ENCODE assay signal across 26 cellular contexts in the genomic region with DNA sequence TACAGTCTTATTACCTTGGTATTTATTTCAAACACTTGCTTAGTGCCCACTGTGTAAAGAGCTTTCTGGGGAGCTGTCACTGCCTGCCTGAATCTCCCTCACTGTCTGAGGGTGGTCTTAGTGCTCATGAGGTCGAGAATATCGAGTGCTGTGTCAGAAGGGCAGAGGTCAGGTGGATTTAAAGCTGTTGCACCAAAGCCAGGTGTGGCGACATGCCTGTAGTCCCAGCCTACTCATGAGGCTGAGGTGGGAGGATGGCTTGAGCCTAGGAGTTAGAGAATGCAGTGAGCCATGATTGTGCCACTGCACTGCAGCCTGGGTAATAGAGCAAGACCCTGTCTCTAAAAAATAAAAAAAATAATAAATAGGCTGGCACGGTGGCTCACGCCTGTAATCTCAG. TPM values are rescaled to one million over a fixed set of nuclear protein-coding genes. Genes with fewer than 3 reads are reported as not detected.
DNase-seq lines count a peak whose midpoint lies in the region; ATAC-seq and TF ChIP-seq lines count a peak whose summit lies in the region.
"Had no signal": no experiment of that assay in that cellular context is flagged by ENCODE, and none has a peak within 500 bp of the region (broad histone marks: within the 10 kb centered on the region; RNA-seq: fewer than 3 reads in every experiment).

No MANE protein-coding gene starts in this region.

- no peaks in the 10 kb centered on the region for H3K9me3 Mint-ChIP-seq in activated CD8-positive, alpha-beta T cell treated with anti-CD3 and anti-CD28 coated beads, Interleukin-2, amount 10 ng/mL, durations not matched to agents 7 days and 5 days (ENCODE audit: insufficient read depth)
- H3K9me3 Mint-ChIP-seq in activated CD8-positive, alpha-beta T cell treated with anti-CD3 and anti-CD28 coated beads for 36 hours, result peaks cover 3% of the 10 kb centered on the region
- peaks cover 27% of the 10 kb centered on the region for H3K9me3 Mint-ChIP-seq in endodermal cell
- H3K9me3 Mint-ChIP-seq: activated CD4-positive, alpha-beta memory T cell treated with anti-CD3 and anti-CD28 coated beads, Interleukin-2, amount 10 ng/mL, durations not matched to agents 7 days and 5 days; activated T-helper 1 cell treated with anti-CD3 and anti-CD28 coated beads, Interleukin-12 subunit alpha, Interleukin-12 subunit beta, Interleukin-2, Interleukin-4 antibody, amounts not matched to agents 30 ng/mL and 10 ng/mL and 1 ng/mL, durations not matched to agents 14 hours and 24 hours and 36 hours had no signal

- H3K27me3 ChIP-seq in endodermal cell (ENCODE audit: control insufficient read depth, insufficient read depth, low read length, poor library complexity, severe bottlenecking) (no peaks in the 10 kb centered on the region), sigmoid colon (no peaks in the 10 kb centered on the region)

- H3K4me3 ChIP-seq in endodermal cell (ENCODE audit: low read length) (no peak overlapping the region), sigmoid colon (no peak overlapping the region)
- H3K4me3 ChIP-seq: A549, GM23248, psoas muscle, smooth muscle cell had no signal

- H3K36me3 ChIP-seq in endodermal cell (ENCODE audit: control insufficient read depth, insufficient read depth, low read length) (peaks cover 18% of the 10 kb centered on the region), sigmoid colon (no peaks in the 10 kb centered on the region)

- CTCF ChIA-PET in activated CD8-positive, alpha-beta T cell treated with anti-CD3 and anti-CD28 coated beads, Interleukin-2, amount 10 ng/mL, durations not matched to agents 7 days and 5 days (lab: Charles Lee), result interaction anchor here (1.9 to 2.7 kb wide), 2 partner anchors 21 to 47 kb away, joined by 6 to 7 read pairs; a partner anchor contains a TSS
- CTCF ChIA-PET in activated CD8-positive, alpha-beta T cell treated with anti-CD3 and anti-CD28 coated beads for 36 hours (lab: Charles Lee), result interaction anchor here (1.4 to 1.6 kb wide), 2 partner anchors 19 to 63 kb away, joined by 3 to 5 read pairs; no protein-coding TSS in a partner anchor

- peaks cover 44% of the 10 kb centered on the region for H3K36me3 Mint-ChIP-seq in activated CD8-positive, alpha-beta T cell treated with anti-CD3 and anti-CD28 coated beads, Interleukin-2, amount 10 ng/mL, durations not matched to agents 7 days and 5 days (ENCODE audit: low read depth)
- H3K36me3 Mint-ChIP-seq in activated CD8-positive, alpha-beta T cell treated with anti-CD3 and anti-CD28 coated beads for 36 hours (ENCODE audit: low read depth), result peaks cover 37% of the 10 kb centered on the region
- H3K36me3 Mint-ChIP-seq in endodermal cell (ENCODE audit: low read depth), result peaks cover 48% of the 10 kb centered on the region

- no peak overlapping the region for H3K27ac ChIP-seq in endodermal cell (ENCODE audit: low read depth, low read length)
- H3K27ac ChIP-seq in sigmoid colon, result no peak overlapping the region
- H3K27ac ChIP-seq: A549, C4-2B, GM23248, psoas muscle, VCaP had no signal

- peaks cover 37% of the 10 kb centered on the region for H3K4me1 Mint-ChIP-seq in activated CD8-positive, alpha-beta T cell treated with anti-CD3 and anti-CD28 coated beads, Interleukin-2, amount 10 ng/mL, durations not matched to agents 7 days and 5 days (ENCODE audit: low read depth)
- H3K4me1 Mint-ChIP-seq in activated CD8-positive, alpha-beta T cell treated with anti-CD3 and anti-CD28 coated beads for 36 hours (ENCODE audit: low read depth), result peaks cover 32% of the 10 kb centered on the region
- H3K4me1 Mint-ChIP-seq in endodermal cell, result no peaks in the 10 kb centered on the region
- H3K4me1 Mint-ChIP-seq: brain had no signal

- TF ChIP-seq POLR2A in sigmoid colon (IDR thresholded peaks at IDR 0.05), result no peak

- POLR2A ChIA-PET in activated CD8-positive, alpha-beta T cell treated with anti-CD3 and anti-CD28 coated beads, Interleukin-2, amount 10 ng/mL, durations not matched to agents 7 days and 5 days (lab: Charles Lee), result interaction anchor here (0.6 to 1.5 kb wide), 2 partner anchors 136 to 939 kb away, joined by 3 to 6 read pairs; a partner anchor contains a TSS
- POLR2A ChIA-PET in activated CD8-positive, alpha-beta T cell treated with anti-CD3 and anti-CD28 coated beads for 36 hours (lab: Charles Lee), result interaction anchor here (1.5 to 4.7 kb wide), 2 partner anchors 20 to 89 kb away, joined by 4 to 28 read pairs; a partner anchor contains a TSS

- no peak overlapping the region for H3K4me3 Mint-ChIP-seq in activated CD8-positive, alpha-beta T cell treated with anti-CD3 and anti-CD28 coated beads, Interleukin-2, amount 10 ng/mL, durations not matched to agents 7 days and 5 days
- H3K4me3 Mint-ChIP-seq in activated CD8-positive, alpha-beta T cell treated with anti-CD3 and anti-CD28 coated beads for 36 hours, result no peak overlapping the region
- no peak overlapping the region for H3K4me3 Mint-ChIP-seq in endodermal cell
- H3K4me3 Mint-ChIP-seq: activated CD4-positive, alpha-beta memory T cell treated with anti-CD3 and anti-CD28 coated beads, Interleukin-2, amount 10 ng/mL, durations not matched to agents 7 days and 5 days; activated naive CD8-positive, alpha-beta T cell treated with anti-CD3 and anti-CD28 coated beads, Interleukin-2, amount 10 ng/mL, durations not matched to agents 7 days and 5 days; brain had no signal

- H3K27me3 Mint-ChIP-seq in activated CD8-positive, alpha-beta T cell treated with anti-CD3 and anti-CD28 coated beads, Interleukin-2, amount 10 ng/mL, durations not matched to agents 7 days and 5 days (ENCODE audit: low read depth), result no peaks in the 10 kb centered on the region
- no peaks in the 10 kb centered on the region for H3K27me3 Mint-ChIP-seq in activated CD8-positive, alpha-beta T cell treated with anti-CD3 and anti-CD28 coated beads for 36 hours
- no peaks in the 10 kb centered on the region for H3K27me3 Mint-ChIP-seq in endodermal cell (ENCODE audit: insufficient read depth)
- H3K27me3 Mint-ChIP-seq: activated CD4-positive, alpha-beta memory T cell treated with anti-CD3 and anti-CD28 coated beads, Interleukin-2, amount 10 ng/mL, durations not matched to agents 7 days and 5 days; activated naive CD8-positive, alpha-beta T cell treated with anti-CD3 and anti-CD28 coated beads, Interleukin-2, amount 10 ng/mL, durations not matched to agents 7 days and 5 days; brain had no signal

- peaks cover 19% of the 10 kb centered on the region for H3K9me3 ChIP-seq in endodermal cell (ENCODE audit: control insufficient read depth, low read length)
- H3K9me3 ChIP-seq in sigmoid colon, result no peaks in the 10 kb centered on the region
- H3K9me3 ChIP-seq: A549, psoas muscle had no signal

- intact Hi-C loops in activated CD8-positive, alpha-beta T cell treated with anti-CD3 and anti-CD28 coated beads for 36 hours (cut with micrococcal nuclease), result no loop called here
- intact Hi-C loops in sigmoid colon (cut with DNase I), result no loop called here

- 95 to 100% methylated on average over 3 to 5 of the region's 5 CpGs for WGBS in endodermal cell (ENCODE audit: insufficient coverage in 1 of 2, insufficient read length in 1 of 2), 2 experiments
- WGBS in sigmoid colon, 2 donors, result 83 to 84% methylated on average over 5 of the region's 5 CpGs

- no peak for ATAC-seq in activated CD8-positive, alpha-beta T cell treated with anti-CD3 and anti-CD28 coated beads, Interleukin-2, amount 10 ng/mL, durations not matched to agents 7 days and 5 days
- no peak for ATAC-seq in activated CD8-positive, alpha-beta T cell treated with anti-CD3 and anti-CD28 coated beads for 36 hours
- no peak for ATAC-seq in GM18909 (IDR thresholded peaks at IDR 0.05; ENCODE audit: poor library complexity, unreplicated experiment)
- ATAC-seq: A549, left colon had no signal

- no peak for DNase-seq in activated CD8-positive, alpha-beta T cell treated with anti-CD3 and anti-CD28 coated beads, Interleukin-2, amount 10 ng/mL, durations not matched to agents 7 days and 5 days
- no peak for DNase-seq in activated CD8-positive, alpha-beta T cell treated with anti-CD3 and anti-CD28 coated beads for 36 hours
- DNase-seq in NAMALWA (ENCODE audit: low spot score) (peak; percentile 30), endodermal cell (no peak), sigmoid colon (peak; percentile 24), amniotic stem cell (lab: John Stamatoyannopoulos, UW) (no peak)
- DNase-seq in stimulated activated CD4-positive, alpha-beta T cell treated with anti-CD3 and anti-CD28 coated beads, Interleukin-15, amount 100 ng/mL, for 24 hours, result no peak
- DNase-seq: activated naive CD8-positive, alpha-beta T cell treated with anti-CD3 and anti-CD28 coated beads, Interleukin-2, amount 10 ng/mL, durations not matched to agents 7 days and 5 days; DMS153; left colon; midbrain; NCI-H187 treated with DMSO at 0.1 percent for 48 hours; NCI-H774; psoas muscle; SHP77 treated with DMSO at 0.1 percent for 48 hours; stimulated activated CD4-positive, alpha-beta T cell treated with anti-CD3 and anti-CD28 coated beads, Interleukin-4, amount 100 ng/mL, for 1 hour had no signal

- H3K27ac Mint-ChIP-seq in activated CD8-positive, alpha-beta T cell treated with anti-CD3 and anti-CD28 coated beads, Interleukin-2, amount 10 ng/mL, durations not matched to agents 7 days and 5 days, result peak overlapping the region; percentile 26
- no peak overlapping the region for H3K27ac Mint-ChIP-seq in activated CD8-positive, alpha-beta T cell treated with anti-CD3 and anti-CD28 coated beads for 36 hours
- peak overlapping the region; percentile 58 for H3K27ac Mint-ChIP-seq in endodermal cell

- no peak for TF ChIP-seq CTCF in activated CD8-positive, alpha-beta T cell treated with anti-CD3 and anti-CD28 coated beads for 36 hours (IDR thresholded peaks at IDR 0.05)
- TF ChIP-seq CTCF in endodermal cell (conservative IDR thresholded peaks at IDR 0.05), result no peak
- TF ChIP-seq CTCF in sigmoid colon (IDR thresholded peaks at IDR 0.05), result no peak

- H3K9ac ChIP-seq in endodermal cell (ENCODE audit: extremely low read depth, low read length, poor library complexity, severe bottlenecking), result no peak overlapping the region
- H3K9ac ChIP-seq: GM23248 had no signal

- H3K4me1 ChIP-seq in endodermal cell (ENCODE audit: control insufficient read depth, insufficient read depth, low read length) (no peaks in the 10 kb centered on the region), sigmoid colon (peaks cover 0 to 10% (median 0%) of the 10 kb centered on the region in 4 donors)
- H3K4me1 ChIP-seq: A549, psoas muscle had no signal

- no peak for TF ChIP-seq EP300 in sigmoid colon (IDR thresholded peaks at IDR 0.05)

RNA-seq across cellular contexts. Expression of a gene that starts 20.9 kb away (rescaled TPM):
- 10 to 100 TPM; 99.6 to 99.9 TPM for total RNA-seq in activated CD8-positive, alpha-beta T cell treated with anti-CD3 and anti-CD28 coated beads, Interleukin-2, amount 10 ng/mL, durations not matched to agents 7 days and 5 days
- total RNA-seq in activated CD8-positive, alpha-beta T cell treated with anti-CD3 and anti-CD28 coated beads for 36 hours, result 10 to 100 TPM; 72.3 to 77.5 TPM
- total RNA-seq in endodermal cell (10 to 100 TPM; 37.4 to 38.1 TPM), sigmoid colon (10 to 100 TPM; 28.1 to 40.7 (median 36.3) TPM)
- polyA plus RNA-seq in endodermal cell (2013, experiment 1 of 2), result 36.7 TPM
- polyA plus RNA-seq in endodermal cell (2013, experiment 2 of 2), result 40.5 TPM
- 10 to 100 TPM; 29.1 to 54.2 (median 29.4) TPM for polyA plus RNA-seq in sigmoid colon

RNA-seq across cellular contexts. Expression of a gene that starts 42.1 kb away (rescaled TPM):
- total RNA-seq in activated CD8-positive, alpha-beta T cell treated with anti-CD3 and anti-CD28 coated beads, Interleukin-2, amount 10 ng/mL, durations not matched to agents 7 days and 5 days, result 100 to 1,000 TPM; 435 to 453 TPM
- total RNA-seq in activated CD8-positive, alpha-beta T cell treated with anti-CD3 and anti-CD28 coated beads for 36 hours, result 100 to 1,000 TPM; 399 to 403 TPM
- total RNA-seq in endodermal cell, result under 1 TPM; 0.11 to 0.33 TPM
- 0.07 TPM for polyA plus RNA-seq in endodermal cell (2013, experiment 1 of 2)
- polyA plus RNA-seq in endodermal cell (2013, experiment 2 of 2), result 0.12 TPM
- total RNA-seq in sigmoid colon, result 1 to 10 TPM; 1.1 to 3.4 (median 1.1) TPM
- polyA plus RNA-seq in sigmoid colon, result 10 to 100 TPM in 1 of 3 donors, 1 to 10 TPM in 2; 2.4 to 19.5 (median 2.8) TPM
- total RNA-seq: glomerular endothelial cell, GM23248 had no signal
- polyA plus RNA-seq: GM23248, smooth muscle cell had no signal

Comparison
In these comparisons a context has a peak if more than half of its experiments do, and no peak if none do; other contexts are left out.
1. DNase-seq: peak in NAMALWA (single experiment) and sigmoid colon (single experiment); none in activated CD8-positive, alpha-beta T cell treated with anti-CD3 and anti-CD28 coated beads, Interleukin-2, amount 10 ng/mL, durations not matched to agents 7 days and 5 days (single experiment), activated CD8-positive, alpha-beta T cell treated with anti-CD3 and anti-CD28 coated beads for 36 hours (single experiment), endodermal cell (single experiment), stimulated activated CD4-positive, alpha-beta T cell treated with anti-CD3 and anti-CD28 coated beads, Interleukin-15, amount 100 ng/mL, for 24 hours (single experiment) and amniotic stem cell (single experiment).
2. RNA of a gene that starts 42.1 kb away (total RNA-seq): 435 to 453 TPM in activated CD8-positive, alpha-beta T cell treated with anti-CD3 and anti-CD28 coated beads, Interleukin-2, amount 10 ng/mL, durations not matched to agents 7 days and 5 days and 399 to 403 TPM in activated CD8-positive, alpha-beta T cell treated with anti-CD3 and anti-CD28 coated beads for 36 hours; 1.1 to 3.4 TPM in sigmoid colon and 0.11 to 0.33 TPM in endodermal cell; every median in the first group is over 10 times any median in the second.